ENCODE assay signal across 8 cellular contexts in genomic region chr11:43504316-43504950, GRCh38.
DNase-seq lines count a peak whose midpoint lies in the region; FAIRE-seq and TF ChIP-seq lines count a peak whose summit lies in the region.

No MANE protein-coding gene starts in this region.

- FAIRE-seq in H54 (lab: Jason Lieb, UNC), result no peak

- DNase-seq in H54 (ENCODE audit: insufficient read length, low spot score) (peak; percentile 42), SK-N-DZ (ENCODE audit: low spot score) (peak; percentile 67), iris pigment epithelial cell (ENCODE audit: low read depth) (peak; percentile 24), dedifferentiated amniotic fluid mesenchymal stem cell (ENCODE audit: extremely low spot score) (no peak), NCI-H2171 treated with DMSO at 0.1 percent for 48 hours (lab: John Stamatoyannopoulos, UW) (no peak), NCI-H524 treated with DMSO at 0.1 percent for 48 hours (lab: John Stamatoyannopoulos, UW) (no peak)
- DNase-seq in stimulated activated CD4-positive, alpha-beta T cell treated with anti-CD3 and anti-CD28 coated beads, Interleukin-4, amount 100 ng/mL, for 4 hours, result no peak

- H3K27ac ChIP-seq in C4-2B, result no peak overlapping the region

- TF ChIP-seq POLR2A in H54 (IDR thresholded peaks at IDR 0.05; ENCODE audit: low read depth, low read length), result no peak

- TF ChIP-seq CTCF in C4-2B (conservative IDR thresholded peaks at IDR 0.05), result peak; percentile 30

Comparison
In these comparisons a context has a peak if more than half of its experiments do, and no peak if none do; other contexts are left out.
1. DNase-seq: peak in H54 (single experiment), SK-N-DZ (single experiment) and iris pigment epithelial cell (single experiment); none in dedifferentiated amniotic fluid mesenchymal stem cell (single experiment), NCI-H2171 treated with DMSO at 0.1 percent for 48 hours (single experiment), stimulated activated CD4-positive, alpha-beta T cell treated with anti-CD3 and anti-CD28 coated beads, Interleukin-4, amount 100 ng/mL, for 4 hours (0 of 2) and NCI-H524 treated with DMSO at 0.1 percent for 48 hours (single experiment).